8 cellular contexts compared by ENCODE assay signal in the genomic region with DNA sequence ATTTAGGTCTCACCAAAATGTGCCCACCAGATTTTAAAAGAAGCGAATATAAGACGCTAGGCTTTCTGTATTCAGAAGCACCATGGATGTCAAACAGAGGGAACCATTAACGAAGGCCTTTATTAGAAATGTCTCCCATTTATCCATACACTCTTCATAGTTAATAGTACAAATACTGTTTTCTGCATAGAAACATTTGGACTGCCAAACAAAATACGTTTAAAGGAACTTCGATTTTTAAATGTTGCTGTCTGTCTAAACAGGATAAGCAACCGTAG. TPM values are rescaled to one million over a fixed set of nuclear protein-coding genes. Genes with fewer than 3 reads are reported as not detected.
DNase-seq lines count a peak whose midpoint lies in the region; ATAC-seq and TF ChIP-seq lines count a peak whose summit lies in the region.

No MANE protein-coding gene starts in this region.

- H3K9me3 Mint-ChIP-seq in endothelial cell (ENCODE audit: unreplicated experiment) (no peaks in the 10 kb centered on the region), osteocyte (ENCODE audit: unreplicated experiment) (no peaks in the 10 kb centered on the region)

- no peaks in the 10 kb centered on the region for H3K9me3 ChIP-seq in OCI-LY1 (ENCODE audit: low read length)

- H3K4me3 ChIP-seq in GM06990 (replicated peaks; ENCODE audit: low read depth, low read length) (peak overlapping the region; percentile 74), OCI-LY1 (ENCODE audit: low read depth, low read length, poor library complexity, severe bottlenecking) (peak overlapping the region; percentile 64)

- H3K9ac ChIP-seq in OCI-LY1 (ENCODE audit: low read length): peak overlapping the region; percentile 87

- peaks cover 37% of the 10 kb centered on the region for H3K4me1 ChIP-seq in OCI-LY1 (ENCODE audit: insufficient read depth, low read length, severe bottlenecking)

- H4K20me1 ChIP-seq in OCI-LY1 (ENCODE audit: insufficient read depth, low read length): no peaks in the 10 kb centered on the region

- H3K4me1 Mint-ChIP-seq in endothelial cell (ENCODE audit: unreplicated experiment) (peaks cover 12% of the 10 kb centered on the region), osteocyte (ENCODE audit: unreplicated experiment) (peaks cover 17% of the 10 kb centered on the region)

- H3K27me3 ChIP-seq in GM06990 (replicated peaks; ENCODE audit: control insufficient read depth, insufficient read depth, low read length): no peaks in the 10 kb centered on the region
- H3K27me3 ChIP-seq in OCI-LY1 (ENCODE audit: insufficient read depth, low read length): no peaks in the 10 kb centered on the region

- H3K9me2 ChIP-seq in OCI-LY1 (ENCODE audit: low read depth, low read length): no peaks in the 10 kb centered on the region

- in situ Hi-C loops in G401 (cut with HindIII; ENCODE audit: low sequenced_read_pairs): no loop called here

- DNase-seq in GM06990 (ENCODE audit: extremely low read depth, insufficient read length) (no peak), endothelial cell (ENCODE audit: low spot score) (no peak), osteocyte (ENCODE audit: extremely low spot score, unreplicated experiment) (no peak), epidermal melanocyte (ENCODE audit: insufficient read length, low spot score) (no peak), HCEC 1CT (no peak), G401 (ENCODE audit: low spot score) (no peak)

- peak overlapping the region; percentile 72 for H3K4me2 ChIP-seq in OCI-LY1 (ENCODE audit: low read length)

- no peaks in the 10 kb centered on the region for H3K36me3 Mint-ChIP-seq in endothelial cell (ENCODE audit: low read depth, unreplicated experiment)
- no peaks in the 10 kb centered on the region for H3K36me3 Mint-ChIP-seq in osteocyte (ENCODE audit: unreplicated experiment)

- H2AFZ ChIP-seq in OCI-LY1 (ENCODE audit: low read length): no peak overlapping the region

- no peak for TF ChIP-seq CTCF in GM06990 (IDR thresholded peaks at IDR 0.05; ENCODE audit: insufficient read depth, low read length, poor library complexity, severe bottlenecking)
- TF ChIP-seq CTCF in OCI-LY1 (IDR thresholded peaks at IDR 0.05; ENCODE audit: low read length): no peak
- TF ChIP-seq CTCF in endothelial cell (IDR thresholded peaks at IDR 0.05; ENCODE audit: unreplicated experiment): no peak
- no peak for TF ChIP-seq CTCF in osteocyte (IDR thresholded peaks at IDR 0.05)

- H3F3A ChIP-seq in OCI-LY1 (ENCODE audit: insufficient read depth, low read length): no peaks in the 10 kb centered on the region

- no peaks in the 10 kb centered on the region for H3K79me2 ChIP-seq in OCI-LY1 (ENCODE audit: insufficient read depth, low read length)

- H3K27me3 Mint-ChIP-seq in endothelial cell (ENCODE audit: unreplicated experiment): peaks cover 5% of the 10 kb centered on the region
- H3K27me3 Mint-ChIP-seq in osteocyte (ENCODE audit: unreplicated experiment): no peaks in the 10 kb centered on the region

- peak overlapping the region; percentile 99 for H3K27ac Mint-ChIP-seq in endothelial cell (ENCODE audit: unreplicated experiment)
- H3K27ac Mint-ChIP-seq in osteocyte (ENCODE audit: unreplicated experiment): peak overlapping the region; percentile 98

- H3K36me3 ChIP-seq in GM06990 (ENCODE audit: control insufficient read depth, insufficient read depth, low read length) (no peaks in the 10 kb centered on the region), OCI-LY1 (ENCODE audit: insufficient read depth, low read length) (no peaks in the 10 kb centered on the region)

- peak overlapping the region; percentile 99 for H3K27ac ChIP-seq in OCI-LY1 (ENCODE audit: low read depth, low read length, poor library complexity, severe bottlenecking)

- H3K4me3 Mint-ChIP-seq in endothelial cell (ENCODE audit: unreplicated experiment): peak overlapping the region; percentile 96
- peak overlapping the region; percentile 83 for H3K4me3 Mint-ChIP-seq in osteocyte (ENCODE audit: unreplicated experiment)

- no peak for ATAC-seq in HG03378 (IDR thresholded peaks at IDR 0.05; ENCODE audit: unreplicated experiment)

RNA-seq across cellular contexts. Expression of a gene that starts 32.6 kb away (rescaled TPM):
- total RNA-seq in endothelial cell (ENCODE audit: unreplicated experiment) (1.2 TPM), osteocyte (6.0 and 6.2 TPM in 2 replicates)
- total RNA-seq in G401 (2014; rRNA removed; shearing (Covaris generic)): 2.3 and 8.0 TPM in 2 replicates
